32 cellular contexts compared by ENCODE assay signal in genomic region chr5:131782717-131783116, GRCh38.
"Had no signal": no experiment of that assay in that cellular context is flagged by ENCODE, and none has a peak within 500 bp of the region (broad histone marks: within the 10 kb centered on the region; RNA-seq: fewer than 3 reads in every experiment).

No MANE protein-coding gene starts in this region.

- H3K27me3 Mint-ChIP-seq: activated naive CD4-positive, alpha-beta T cell treated with anti-CD3 and anti-CD28 coated beads, Interleukin-2, amount 10 ng/mL, durations not matched to agents 7 days and 5 days; activated naive CD4-positive, alpha-beta T cell treated with anti-CD3 and anti-CD28 coated beads, Interleukin-2, amount 50 U/mL, for 24 hours; activated naive CD8-positive, alpha-beta T cell; activated naive CD8-positive, alpha-beta T cell treated with anti-CD3 and anti-CD28 coated beads for 36 hours; activated naive CD8-positive, alpha-beta T cell treated with anti-CD3 and anti-CD28 coated beads, Interleukin-2, amount 10 ng/mL, durations not matched to agents 7 days and 5 days; activated naive CD8-positive, alpha-beta T cell treated with anti-CD3 and anti-CD28 coated beads, Interleukin-2, amount 50 U/mL, for 24 hours; activated T-cell treated with anti-CD3 and anti-CD28 coated beads, Interleukin-2, amount 50 U/mL, for 24 hours; activated T-helper 17 cell treated with anti-CD3 and anti-CD28 coated beads, Interleukin-2, amount 50 U/mL, for 72 hours had no signal

- H3K4me3 Mint-ChIP-seq: activated naive CD4-positive, alpha-beta T cell treated with anti-CD3 and anti-CD28 coated beads for 36 hours; activated naive CD4-positive, alpha-beta T cell treated with anti-CD3 and anti-CD28 coated beads, Interleukin-2, amount 10 ng/mL, durations not matched to agents 7 days and 5 days; activated naive CD4-positive, alpha-beta T cell treated with anti-CD3 and anti-CD28 coated beads, Interleukin-2, amount 50 U/mL, for 24 hours; activated naive CD8-positive, alpha-beta T cell; activated naive CD8-positive, alpha-beta T cell treated with anti-CD3 and anti-CD28 coated beads for 36 hours; activated naive CD8-positive, alpha-beta T cell treated with anti-CD3 and anti-CD28 coated beads, Interleukin-2, amount 10 ng/mL, durations not matched to agents 7 days and 5 days; activated naive CD8-positive, alpha-beta T cell treated with anti-CD3 and anti-CD28 coated beads, Interleukin-2, amount 50 U/mL, for 24 hours; activated T-cell treated with anti-CD3 and anti-CD28 coated beads, Interleukin-2, amount 50 U/mL, for 24 hours; activated T-cell treated with anti-CD3 and anti-CD28 coated beads, Interleukin-2, amount 50 U/mL, for 4 hours; activated T-helper 1 cell treated with anti-CD3 and anti-CD28 coated beads, Interleukin-12 subunit alpha, Interleukin-12 subunit beta, Interleukin-2, Interleukin-4 antibody, amounts not matched to agents 30 ng/mL and 10 ng/mL and 1 ng/mL, durations not matched to agents 14 hours and 24 hours and 36 hours; activated T-helper 17 cell treated with anti-CD3 and anti-CD28 coated beads, Interleukin-2, amount 50 U/mL, for 72 hours; brain had no signal

- ATAC-seq: activated naive CD4-positive, alpha-beta T cell treated with anti-CD3 and anti-CD28 coated beads, Interleukin-2, amount 50 U/mL, for 72 hours; activated naive CD8-positive, alpha-beta T cell treated with anti-CD3 and anti-CD28 coated beads, Interleukin-2, amount 50 U/mL, for 24 hours; activated T-cell treated with anti-CD3 and anti-CD28 coated beads, Interleukin-2, amount 50 U/mL, for 4 hours; activated T-helper 17 cell treated with anti-CD3 and anti-CD28 coated beads, Interleukin-2, amount 50 U/mL, for 72 hours; body of pancreas had no signal

- H3K9me3 Mint-ChIP-seq: activated naive CD4-positive, alpha-beta T cell treated with anti-CD3 and anti-CD28 coated beads, Interleukin-2, amount 10 ng/mL, durations not matched to agents 7 days and 5 days; activated naive CD4-positive, alpha-beta T cell treated with anti-CD3 and anti-CD28 coated beads, Interleukin-2, amount 50 U/mL, for 24 hours; activated naive CD8-positive, alpha-beta T cell treated with anti-CD3 and anti-CD28 coated beads for 36 hours; activated naive CD8-positive, alpha-beta T cell treated with anti-CD3 and anti-CD28 coated beads, Interleukin-2, amount 10 ng/mL, durations not matched to agents 7 days and 5 days; activated naive CD8-positive, alpha-beta T cell treated with anti-CD3 and anti-CD28 coated beads, Interleukin-2, amount 50 U/mL, for 24 hours; activated T-cell treated with anti-CD3 and anti-CD28 coated beads, Interleukin-2, amount 50 U/mL, for 24 hours; activated T-cell treated with anti-CD3 and anti-CD28 coated beads, Interleukin-2, amount 50 U/mL, for 4 hours; activated T-helper 1 cell treated with anti-CD3 and anti-CD28 coated beads, Interleukin-12 subunit alpha, Interleukin-12 subunit beta, Interleukin-2, Interleukin-4 antibody, amounts not matched to agents 30 ng/mL and 10 ng/mL and 1 ng/mL, durations not matched to agents 14 hours and 24 hours and 36 hours; activated T-helper 17 cell treated with anti-CD3 and anti-CD28 coated beads, Interleukin-2, amount 50 U/mL, for 72 hours had no signal

- H3K27ac Mint-ChIP-seq: activated naive CD4-positive, alpha-beta T cell treated with anti-CD3 and anti-CD28 coated beads for 36 hours; activated naive CD4-positive, alpha-beta T cell treated with anti-CD3 and anti-CD28 coated beads, Interleukin-2, amount 10 ng/mL, durations not matched to agents 7 days and 5 days; activated naive CD4-positive, alpha-beta T cell treated with anti-CD3 and anti-CD28 coated beads, Interleukin-2, amount 50 U/mL, for 24 hours; activated naive CD8-positive, alpha-beta T cell; activated naive CD8-positive, alpha-beta T cell treated with anti-CD3 and anti-CD28 coated beads, Interleukin-2, amount 10 ng/mL, durations not matched to agents 7 days and 5 days; activated naive CD8-positive, alpha-beta T cell treated with anti-CD3 and anti-CD28 coated beads, Interleukin-2, amount 50 U/mL, for 24 hours; activated T-cell treated with anti-CD3 and anti-CD28 coated beads, Interleukin-2, amount 50 U/mL, for 24 hours; activated T-helper 1 cell treated with anti-CD3 and anti-CD28 coated beads, Interleukin-12 subunit alpha, Interleukin-12 subunit beta, Interleukin-2, Interleukin-4 antibody, amounts not matched to agents 30 ng/mL and 10 ng/mL and 1 ng/mL, durations not matched to agents 14 hours and 24 hours and 36 hours; activated T-helper 17 cell treated with anti-CD3 and anti-CD28 coated beads, Interleukin-2, amount 50 U/mL, for 72 hours; activated T-helper 2 cell treated with anti-CD3 and anti-CD28 coated beads, Interferon-gamma antibody, Interleukin-2, Interleukin-4, amounts not matched to agents 10 μg/mL and 5 μg/mL and 100 μg/mL, durations not matched to agents 14 hours and 24 hours and 36 hours had no signal

- DNase-seq: activated effector memory CD4-positive, alpha-beta T cell treated with anti-CD3 and anti-CD28 coated beads, Interleukin-2, amount 50 U/mL, for 16 hours; activated effector memory CD4-positive, alpha-beta T cell treated with Interleukin-2 at 50 U/mL for 16 hours; activated gamma-delta T cell; activated gamma-delta T cell treated with Interleukin-2 at 50 U/mL for 16 hours; activated naive CD4-positive, alpha-beta T cell; activated naive CD4-positive, alpha-beta T cell treated with anti-CD3 and anti-CD28 coated beads for 36 hours; activated naive CD4-positive, alpha-beta T cell treated with anti-CD3 and anti-CD28 coated beads, Interleukin-2, amount 10 ng/mL, durations not matched to agents 7 days and 5 days; activated naive CD4-positive, alpha-beta T cell treated with anti-CD3 and anti-CD28 coated beads, Interleukin-2, amount 50 U/mL, for 16 hours; activated naive CD4-positive, alpha-beta T cell treated with Interleukin-2 at 50 U/mL for 16 hours; activated naive CD8-positive, alpha-beta T cell treated with anti-CD3 and anti-CD28 coated beads for 36 hours; activated naive CD8-positive, alpha-beta T cell treated with anti-CD3 and anti-CD28 coated beads, Interleukin-2, amount 10 ng/mL, durations not matched to agents 7 days and 5 days; activated naive CD8-positive, alpha-beta T cell treated with anti-CD3 and anti-CD28 coated beads, Interleukin-2, amount 50 U/mL, for 24 hours; activated T-cell treated with anti-CD3 and anti-CD28 coated beads for 4 hours; activated T-cell treated with anti-CD3 and anti-CD28 coated beads, Interleukin-2, amount 50 U/mL, for 24 hours; activated T-cell treated with anti-CD3 and anti-CD28 coated beads, Interleukin-2, amount 50 U/mL, for 4 hours; activated T-cell treated with anti-CD3 and anti-CD28 coated beads, Interleukin-2, amount 50 U/mL, for 48 hours; adrenal gland; amniotic stem cell; amygdala; aorta; body of pancreas; brain microvascular endothelial cell; caudate nucleus; central memory CD4-positive, alpha-beta T cell; cerebellar nuclear complex had no signal
